Comparison of ENCODE assay signal across 20 cellular contexts in the genomic region with DNA sequence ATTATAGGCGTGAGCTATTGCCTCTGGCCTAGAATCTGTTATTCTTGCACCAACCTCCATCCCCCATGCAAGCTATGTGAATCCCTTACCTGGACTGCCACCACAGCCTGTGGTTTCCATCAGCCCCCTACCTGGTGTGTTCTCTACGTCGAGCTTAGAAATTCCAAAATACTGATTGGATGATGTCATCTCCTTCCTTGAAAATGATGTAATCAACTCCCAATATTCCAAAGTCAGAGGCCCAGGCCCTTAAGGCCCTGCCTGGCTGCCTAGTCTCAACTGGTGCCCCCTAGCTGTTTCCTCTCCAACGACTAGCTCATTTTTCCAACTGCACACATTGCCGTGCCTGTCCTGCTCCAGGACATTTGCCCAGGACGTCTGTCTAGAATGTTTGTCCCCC. TPM values are rescaled to one million over a fixed set of nuclear protein-coding genes. Genes with fewer than 3 reads are reported as not detected.
DNase-seq lines count a peak whose midpoint lies in the region; ATAC-seq and TF ChIP-seq lines count a peak whose summit lies in the region.
"Had no signal": no experiment of that assay in that cellular context is flagged by ENCODE, and none has a peak within 500 bp of the region (broad histone marks: within the 10 kb centered on the region; RNA-seq: fewer than 3 reads in every experiment).

No MANE protein-coding gene starts in this region.

- no peaks in the 10 kb centered on the region for H3K36me3 Mint-ChIP-seq in type B pancreatic cell
- H3K36me3 Mint-ChIP-seq: activated CD8-positive, alpha-beta memory T cell treated with anti-CD3 and anti-CD28 coated beads, Interleukin-2, amount 10 ng/mL, durations not matched to agents 7 days and 5 days; naive B cell had no signal

- H3K9me3 ChIP-seq in HCT116 (ENCODE audit: control insufficient read depth in 1 of 2, insufficient read depth in 1 of 2, low read depth in 1 of 2, low read length in 2 of 2), result no peaks in the 10 kb centered on the region
- H3K9me3 ChIP-seq: SJCRH30, thyroid gland had no signal

- no peak overlapping the region for H2AFZ ChIP-seq in HCT116 (ENCODE audit: low read depth, low read length, poor library complexity, severe bottlenecking)
- H2AFZ ChIP-seq: GM23248 had no signal

- H3K4me2 ChIP-seq in HCT116 (ENCODE audit: low read length), result no peak overlapping the region
- H3K4me2 ChIP-seq: BLaER1 had no signal

- POLR2A ChIA-PET in HCT116 (lab: Charles Lee), result no interaction called here

- H3K4me1 ChIP-seq in HCT116 (ENCODE audit: control insufficient read depth in 1 of 2, insufficient read depth in 2 of 2, low read length in 2 of 2), result no peaks in the 10 kb centered on the region
- H3K4me1 ChIP-seq: BLaER1, SJCRH30, thyroid gland had no signal

- H3K36me3 ChIP-seq in HCT116 (ENCODE audit: control insufficient read depth in 1 of 2, insufficient read depth in 2 of 2, low read length in 2 of 2), result no peaks in the 10 kb centered on the region
- H3K36me3 ChIP-seq: BLaER1, thyroid gland had no signal

- no peak overlapping the region for H3K4me3 Mint-ChIP-seq in type B pancreatic cell
- H3K4me3 Mint-ChIP-seq: activated CD8-positive, alpha-beta memory T cell treated with anti-CD3 and anti-CD28 coated beads, Interleukin-2, amount 10 ng/mL, durations not matched to agents 7 days and 5 days had no signal

- TF ChIP-seq POLR2A in HCT116 (IDR thresholded peaks at IDR 0.05; ENCODE audit: borderline replicate concordance, extremely low read depth, insufficient read depth, insufficient read length), result no peak

- H3K4me1 Mint-ChIP-seq in type B pancreatic cell (ENCODE audit: unreplicated experiment), result peaks cover 9% of the 10 kb centered on the region
- H3K4me1 Mint-ChIP-seq: activated CD8-positive, alpha-beta memory T cell treated with anti-CD3 and anti-CD28 coated beads, Interleukin-2, amount 10 ng/mL, durations not matched to agents 7 days and 5 days; naive B cell had no signal

- ATAC-seq in HCT116, result peak; percentile 60
- ATAC-seq in GM18858 (IDR thresholded peaks at IDR 0.05; ENCODE audit: unreplicated experiment), result no peak
- ATAC-seq in GM18873 (IDR thresholded peaks at IDR 0.05; ENCODE audit: low FRiP score, unreplicated experiment), result no peak
- ATAC-seq: activated CD8-positive, alpha-beta memory T cell treated with anti-CD3 and anti-CD28 coated beads, Interleukin-2, amount 10 ng/mL, durations not matched to agents 7 days and 5 days; psoas muscle had no signal

- DNase-seq in HCT116 (ENCODE audit: low read depth, low spot score) (peak; percentile 27), SW480 (ENCODE audit: low spot score) (peak; percentile 45), iPS DF 19.7 (ENCODE audit: low read depth, low spot score) (peak; percentile 60), type B pancreatic cell (ENCODE audit: extremely low spot score, unreplicated experiment) (peak; percentile 43)
- no peak for DNase-seq in activated CD4-positive, alpha-beta T cell treated with anti-CD3 and anti-CD28 coated beads for 48 hours
- DNase-seq: activated CD8-positive, alpha-beta memory T cell treated with anti-CD3 and anti-CD28 coated beads, Interleukin-2, amount 10 ng/mL, durations not matched to agents 7 days and 5 days; amniotic stem cell; GM23248; naive B cell; NCI-H146; NCI-H524 treated with DMSO at 0.1 percent for 48 hours; psoas muscle; thyroid gland had no signal

- RAD21 ChIA-PET in HCT116 (lab: Charles Lee; ENCODE audit: low non-redundant PET in 1 of 2, low total read pairs in 2 of 2, uncharacterized antibody in 2 of 2, unreplicated experiment in 2 of 2), result no interaction called here

- TF ChIP-seq RAD21 in HCT116 (IDR thresholded peaks at IDR 0.05; ENCODE audit: low read depth), result 0 out of 2 replicates have a peak, but pooled peaks have one; percentile 10

- no peaks in the 10 kb centered on the region for H3K79me2 ChIP-seq in HCT116 (ENCODE audit: insufficient read depth, low read length)

- H3K27me3 ChIP-seq in HCT116 (ENCODE audit: insufficient read depth, low read length), result no peaks in the 10 kb centered on the region
- H3K27me3 ChIP-seq: SJCRH30, thyroid gland had no signal

- no peaks in the 10 kb centered on the region for H4K20me1 ChIP-seq in HCT116 (ENCODE audit: insufficient read depth)
- H4K20me1 ChIP-seq: BLaER1 had no signal

- H3K9ac ChIP-seq in HCT116 (ENCODE audit: low read length), result no peak overlapping the region
- H3K9ac ChIP-seq: BLaER1, GM23248 had no signal

- no peak overlapping the region for H3K27ac ChIP-seq in HCT116 (ENCODE audit: low read depth, low read length)
- H3K27ac ChIP-seq: BLaER1, GM23248, psoas muscle, SJCRH30, thyroid gland had no signal

- no peak overlapping the region for H3K4me3 ChIP-seq in HCT116 (replicated peaks in 1 of 2; ENCODE audit: low read depth in 1 of 2, low read length in 2 of 2)
- H3K4me3 ChIP-seq: BLaER1, GM23248, psoas muscle, SJCRH30, thyroid gland had no signal

- intact Hi-C loops in HCT116 (cut with micrococcal nuclease), result no loop called here

- no peaks in the 10 kb centered on the region for H3K9me2 ChIP-seq in HCT116 (ENCODE audit: insufficient read depth)

- TF ChIP-seq CTCF in HCT116 (IDR thresholded peaks at IDR 0.05 in 2 of 3, conservative IDR thresholded peaks at IDR 0.05 in 1 of 3; ENCODE audit: borderline replicate concordance in 1 of 3, insufficient read depth in 1 of 3, low read depth in 2 of 3, low read length in 2 of 3), result 0 out of 6 replicates have a peak, but pooled peaks of 1 of the 3 experiments have one; percentile 24
- no peak for TF ChIP-seq CTCF in type B pancreatic cell (conservative IDR thresholded peaks at IDR 0.05)

- peaks cover 15% of the 10 kb centered on the region for H3K27me3 Mint-ChIP-seq in type B pancreatic cell

- H3K27ac Mint-ChIP-seq in type B pancreatic cell, result no peak overlapping the region
- H3K27ac Mint-ChIP-seq: activated CD8-positive, alpha-beta memory T cell treated with anti-CD3 and anti-CD28 coated beads, Interleukin-2, amount 10 ng/mL, durations not matched to agents 7 days and 5 days had no signal

- no TSS peak for BruUV-seq in HCT116 (replicated peaks; lab: Mats Ljungman, UMichigan)

- no peaks in the 10 kb centered on the region for H3K9me3 Mint-ChIP-seq in type B pancreatic cell

- CTCF ChIA-PET in HCT116 (lab: Charles Lee), result interaction anchor here (0.9 to 1.3 kb wide), 6 partner anchors 9 to 443 kb away, joined by 3 to 9 read pairs (median 4); no protein-coding TSS in a partner anchor

TF ChIP-seq in HCT116, 20 proteins besides CTCF, POLR2A, EP300 and RAD21 (continues in another document):
- TF ChIP-seq SIN3A (IDR thresholded peaks at IDR 0.05; ENCODE audit: low read depth) (no peak), CEBPB (IDR thresholded peaks at IDR 0.05; ENCODE audit: low read depth) (peak; percentile 70), REST (IDR thresholded peaks at IDR 0.05; ENCODE audit: low read depth) (no peak), SP1 (IDR thresholded peaks at IDR 0.05; ENCODE audit: low read depth) (no peak), YY1 (IDR thresholded peaks at IDR 0.05; ENCODE audit: extremely low read depth, insufficient replicate concordance, low read depth, low read length) (no peak), ZFX (IDR thresholded peaks at IDR 0.05) (no peak), JUND (IDR thresholded peaks at IDR 0.05) (peak; percentile 37), ELF1 (IDR thresholded peaks at IDR 0.05; ENCODE audit: borderline replicate concordance, low read depth) (no peak), EZH2 (IDR thresholded peaks at IDR 0.05) (no peak)
- TF ChIP-seq, protein P1, sequence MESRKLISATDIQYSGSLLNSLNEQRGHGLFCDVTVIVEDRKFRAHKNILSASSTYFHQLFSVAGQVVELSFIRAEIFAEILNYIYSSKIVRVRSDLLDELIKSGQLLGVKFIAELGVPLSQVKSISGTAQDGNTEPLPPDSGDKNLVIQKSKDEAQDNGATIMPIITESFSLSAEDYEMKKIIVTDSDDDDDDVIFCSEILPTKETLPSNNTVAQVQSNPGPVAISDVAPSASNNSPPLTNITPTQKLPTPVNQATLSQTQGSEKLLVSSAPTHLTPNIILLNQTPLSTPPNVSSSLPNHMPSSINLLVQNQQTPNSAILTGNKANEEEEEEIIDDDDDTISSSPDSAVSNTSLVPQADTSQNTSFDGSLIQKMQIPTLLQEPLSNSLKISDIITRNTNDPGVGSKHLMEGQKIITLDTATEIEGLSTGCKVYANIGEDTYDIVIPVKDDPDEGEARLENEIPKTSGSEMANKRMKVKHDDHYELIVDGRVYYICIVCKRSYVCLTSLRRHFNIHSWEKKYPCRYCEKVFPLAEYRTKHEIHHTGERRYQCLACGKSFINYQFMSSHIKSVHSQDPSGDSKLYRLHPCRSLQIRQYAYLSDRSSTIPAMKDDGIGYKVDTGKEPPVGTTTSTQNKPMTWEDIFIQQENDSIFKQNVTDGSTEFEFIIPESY (IDR thresholded peaks at IDR 0.05; ENCODE audit: extremely low read depth, insufficient replicate concordance, low read length), result no peak

RNA-seq across cellular contexts. Expression of gene GBX2, which starts 41.3 kb away (rescaled TPM):
- total RNA-seq in HCT116 (2021; ENCODE audit: unreplicated experiment), result 5.9 TPM
- 1.4 and 2.1 TPM in 2 replicates for polyA plus RNA-seq in HCT116 (2012)
- total RNA-seq in type B pancreatic cell (ENCODE audit: low replicate concordance), result 0.50 and 2.1 TPM in 2 replicates
- total RNA-seq: activated CD8-positive, alpha-beta memory T cell treated with anti-CD3 and anti-CD28 coated beads, Interleukin-2, amount 10 ng/mL, durations not matched to agents 7 days and 5 days; fibroblast of villous mesenchyme; GM23248; psoas muscle; T-helper 2 cell treated with Interferon-gamma antibody and Interleukin-4, amounts not matched to agents 100 ng/mL and 5 ng/mL, for 36 hours; thyroid gland had no signal
- polyA plus RNA-seq: GM23248, psoas muscle had no signal

RNA-seq across cellular contexts. Expression of gene ASB18, which starts 54.7 kb away (rescaled TPM):
- not detected for total RNA-seq in HCT116 (2021; ENCODE audit: unreplicated experiment)
- polyA plus RNA-seq in HCT116 (2012), result 0.17 and 0.30 TPM in 2 replicates
- total RNA-seq in type B pancreatic cell (ENCODE audit: low replicate concordance), result not detected in 2 replicates
- total RNA-seq: activated CD8-positive, alpha-beta memory T cell treated with anti-CD3 and anti-CD28 coated beads, Interleukin-2, amount 10 ng/mL, durations not matched to agents 7 days and 5 days; fibroblast of villous mesenchyme; GM23248; lower leg skin; T-helper 2 cell treated with Interferon-gamma antibody and Interleukin-4, amounts not matched to agents 100 ng/mL and 5 ng/mL, for 36 hours; thyroid gland had no signal
- polyA plus RNA-seq: GM23248 had no signal
